27 cellular contexts compared by ENCODE assay signal in the genomic region with DNA sequence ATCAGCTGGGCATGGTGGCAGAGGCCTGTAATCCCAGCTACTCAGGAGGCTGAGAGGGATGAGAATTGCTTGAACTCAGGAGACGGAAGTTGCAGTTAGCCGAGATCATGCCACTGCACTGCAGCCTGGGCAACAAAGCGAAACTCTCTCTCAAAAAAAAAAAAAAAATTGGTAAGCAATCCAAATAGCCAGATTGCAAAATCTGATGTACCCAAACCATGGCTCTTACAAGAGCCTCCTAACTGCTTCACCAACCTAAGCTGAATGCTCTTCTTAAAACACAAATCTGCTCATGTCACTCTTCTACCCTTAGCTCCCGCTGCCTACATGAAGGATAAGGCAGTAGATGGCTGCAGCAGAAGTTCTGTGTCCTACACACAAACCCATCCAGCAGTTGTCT.
"Had no signal": no experiment of that assay in that cellular context is flagged by ENCODE, and none has a peak within 500 bp of the region (broad histone marks: within the 10 kb centered on the region; RNA-seq: fewer than 3 reads in every experiment).

No MANE protein-coding gene starts in this region.

- H2AFZ ChIP-seq: neural progenitor cell, parathyroid adenoma had no signal

- FAIRE-seq: small intestine, urothelium cell line had no signal

- H3K9ac ChIP-seq: neural progenitor cell, parathyroid adenoma had no signal

- H3K4me3 Mint-ChIP-seq: natural killer cell; nephron; neural progenitor cell; stimulated activated effector memory CD8-positive, alpha-beta T cell treated with anti-CD3 and anti-CD28 coated beads, Interleukin-12 subunit alpha, Interleukin-12 subunit beta, amount 100 ng/mL, for 72 hours; stimulated activated naive B cell treated with anti-CD40 and anti-IgM and Interleukin-4, amounts not matched to agents 10 μg/mL and 1 μg/mL and 100 μg/mL, for 72 hours; stimulated activated naive CD8-positive, alpha-beta T cell treated with anti-CD3 and anti-CD28 coated beads, Interleukin-15, Interleukin-2, amounts not matched to agents 100 ng/mL and 50 ng/mL, for 24 hours had no signal

- H3K27me3 ChIP-seq: neural progenitor cell, ovary, sigmoid colon, stomach, thyroid gland, tibial nerve, upper lobe of left lung, vagina had no signal

- H3K4me1 Mint-ChIP-seq: natural killer cell; nephron; neural progenitor cell; stimulated activated effector memory CD8-positive, alpha-beta T cell treated with anti-CD3 and anti-CD28 coated beads, Interleukin-12 subunit alpha, Interleukin-12 subunit beta, amount 100 ng/mL, for 72 hours; stimulated activated naive B cell treated with anti-CD40 and anti-IgM and Interleukin-4, amounts not matched to agents 10 μg/mL and 1 μg/mL and 100 μg/mL, for 72 hours had no signal

- H3K9me3 ChIP-seq: ovary, psoas muscle, sigmoid colon, stomach, thoracic aorta, thyroid gland, tibial nerve, upper lobe of left lung, vagina had no signal

- H3K36me3 ChIP-seq: neural progenitor cell, ovary had no signal

- H3K9me3 Mint-ChIP-seq: nephron, neural progenitor cell had no signal

- ATAC-seq: natural killer cell; psoas muscle; right cardiac atrium; stimulated activated effector memory CD8-positive, alpha-beta T cell treated with anti-CD3 and anti-CD28 coated beads, Interleukin-12 subunit alpha, Interleukin-12 subunit beta, amount 100 ng/mL, for 72 hours; stimulated activated naive B cell treated with anti-CD40 and anti-IgM and Interleukin-4, amounts not matched to agents 10 μg/mL and 1 μg/mL and 100 μg/mL, for 72 hours had no signal

- H3K36me3 Mint-ChIP-seq: stimulated activated effector memory CD8-positive, alpha-beta T cell treated with anti-CD3 and anti-CD28 coated beads, Interleukin-12 subunit alpha, Interleukin-12 subunit beta, amount 100 ng/mL, for 72 hours; stimulated activated naive B cell treated with anti-CD40 and anti-IgM and Interleukin-4, amounts not matched to agents 10 μg/mL and 1 μg/mL and 100 μg/mL, for 72 hours had no signal

- H3K4me2 ChIP-seq: neural progenitor cell had no signal

- H3K27ac Mint-ChIP-seq: natural killer cell; nephron; neural progenitor cell; progenitor cell of endocrine pancreas; stimulated activated effector memory CD8-positive, alpha-beta T cell treated with anti-CD3 and anti-CD28 coated beads, Interleukin-12 subunit alpha, Interleukin-12 subunit beta, amount 100 ng/mL, for 72 hours; stimulated activated naive B cell treated with anti-CD40 and anti-IgM and Interleukin-4, amounts not matched to agents 10 μg/mL and 1 μg/mL and 100 μg/mL, for 72 hours; stimulated activated naive CD8-positive, alpha-beta T cell treated with anti-CD3 and anti-CD28 coated beads, Interleukin-15, Interleukin-2, amounts not matched to agents 100 ng/mL and 50 ng/mL, for 24 hours had no signal

- DNase-seq: natural killer cell; occipital lobe; ovary; psoas muscle; right cardiac atrium; sigmoid colon; small intestine; stimulated activated CD4-positive, alpha-beta T cell treated with anti-CD3 and anti-CD28 coated beads, Interleukin-15, amount 100 ng/mL, for 24 hours; stimulated activated CD4-positive, alpha-beta T cell treated with anti-CD3 and anti-CD28 coated beads, Interleukin-2, amount 100 ng/mL, for 24 hours; stimulated activated CD4-positive, alpha-beta T cell treated with anti-CD3 and anti-CD28 coated beads, Interleukin-2, amount 100 ng/mL, for 48 hours; stimulated activated CD4-positive, alpha-beta T cell treated with anti-CD3 and anti-CD28 coated beads, Interleukin-4, amount 100 ng/mL, for 24 hours; stimulated activated naive B cell treated with anti-CD40 and anti-IgM and Interleukin-4, amounts not matched to agents 10 μg/mL and 1 μg/mL and 100 μg/mL, for 72 hours; stimulated activated naive CD4-positive, alpha-beta T cell treated with Interleukin-2 at 50 U/mL for 16 hours; stomach; thyroid gland; trophoblast cell; upper lobe of left lung had no signal

- H3K79me2 ChIP-seq: parathyroid adenoma had no signal

- H3K27ac ChIP-seq: neural progenitor cell, ovary, parathyroid adenoma, psoas muscle, sigmoid colon, stomach, thoracic aorta, thyroid gland, tibial nerve, upper lobe of left lung, vagina had no signal

- H3K4me3 ChIP-seq: neural progenitor cell, ovary, psoas muscle, sigmoid colon, stomach, thoracic aorta, thyroid gland, tibial nerve, upper lobe of left lung, vagina had no signal

- H3K4me1 ChIP-seq: neural progenitor cell, parathyroid adenoma, psoas muscle, sigmoid colon, stomach, thyroid gland, tibial nerve, upper lobe of left lung, vagina had no signal

- H3K27me3 Mint-ChIP-seq: progenitor cell of endocrine pancreas; stimulated activated naive B cell treated with anti-CD40 and anti-IgM and Interleukin-4, amounts not matched to agents 10 μg/mL and 1 μg/mL and 100 μg/mL, for 72 hours; stimulated activated naive CD8-positive, alpha-beta T cell treated with anti-CD3 and anti-CD28 coated beads, Interleukin-15, Interleukin-2, amounts not matched to agents 100 ng/mL and 50 ng/mL, for 24 hours had no signal
